ENCODE assay signal across 24 cellular contexts in genomic region chr9:120435066-120435465, GRCh38.
DNase-seq lines count a peak whose midpoint lies in the region; ATAC-seq, FAIRE-seq and TF ChIP-seq lines count a peak whose summit lies in the region.
"Had no signal": no experiment of that assay in that cellular context is flagged by ENCODE, and none has a peak within 500 bp of the region (broad histone marks: within the 10 kb centered on the region; RNA-seq: fewer than 3 reads in every experiment).

No MANE protein-coding gene starts in this region.

- no peak overlapping the region for H3K18ac ChIP-seq in trophoblast cell (ENCODE audit: low read length)

- peaks cover 3% of the 10 kb centered on the region; the same call in 1 of the 2 replicates for H3K27me3 Mint-ChIP-seq in HFFc6 (ENCODE audit: insufficient read depth)
- H3K27me3 Mint-ChIP-seq: activated T-helper 17 cell treated with anti-CD3 and anti-CD28 coated beads, Interleukin-2, amount 50 U/mL, for 72 hours had no signal

- peaks cover 0 to 17% of the 10 kb centered on the region in 2 donors for H3K36me3 ChIP-seq in gastrocnemius medialis
- H3K36me3 ChIP-seq in esophagus muscularis mucosa: peaks cover 9 to 54% (median 32%) of the 10 kb centered on the region in 4 donors
- peaks cover 12 to 20% of the 10 kb centered on the region in 2 experiments for H3K36me3 ChIP-seq in trophoblast cell (ENCODE audit: control insufficient read depth in 1 of 2, insufficient read depth in 2 of 2, low read length in 2 of 2)
- H3K36me3 ChIP-seq: ovary had no signal

- WGBS in right cardiac atrium: 55% methylated on average over 1 of the region's 1 CpG
- 58% methylated on average over 1 of the region's 1 CpG for WGBS in esophagus muscularis mucosa
- no CpG with 5 or more reads among the region's 1 CpG for WGBS in trophoblast cell (ENCODE audit: extremely low coverage, insufficient coverage, insufficient read length)

- in situ Hi-C loops in gastrocnemius medialis (cut with MboI; ENCODE audit: low sequenced_read_pairs in 4 of 4): no loop called here

- H3K23ac ChIP-seq in trophoblast cell (ENCODE audit: low read length): no peak overlapping the region

- H3K4me2 ChIP-seq in trophoblast cell (ENCODE audit: low read length): no peak overlapping the region
- H3K4me2 ChIP-seq: PC-9 had no signal

- DNase-seq in HFFc6: peak; percentile 18
- DNase-seq in choroid plexus epithelial cell (ENCODE audit: low read depth): peak; percentile 66
- DNase-seq in right cardiac atrium: no peak
- DNase-seq in gastrocnemius medialis: no peak
- no peak for DNase-seq in esophagus muscularis mucosa (ENCODE audit: extremely low spot score)
- DNase-seq in RKO (ENCODE audit: low spot score): no peak
- DNase-seq in frontal cortex (ENCODE audit: low spot score in 2 of 2): no peak
- no peak for DNase-seq in trophoblast cell
- DNase-seq: activated CD4-positive, alpha-beta T cell treated with anti-CD3 and anti-CD28 coated beads for 1 hour; caudate nucleus; DMS153; effector CD8-positive, alpha-beta T cell; foreskin melanocyte; Kasumi-1; left colon; NCI-H1105 treated with DMSO at 0.1 percent for 48 hours; NCI-H2171; PC-9; spleen; T-helper 9 cell had no signal

- intact Hi-C loops in right cardiac atrium (cut with DNase I): no loop called here
- intact Hi-C loops in gastrocnemius medialis (cut with DNase I; ENCODE audit: low total_unique reads): no loop called here
- intact Hi-C loops in esophagus muscularis mucosa (cut with DNase I): no loop called here

- H3K4me1 ChIP-seq in right cardiac atrium (ENCODE audit: control insufficient read depth, insufficient read depth, low read length) (peaks cover 5% of the 10 kb centered on the region), gastrocnemius medialis (peaks cover 14 to 16% of the 10 kb centered on the region in 2 donors), esophagus muscularis mucosa (peaks cover 0 to 6% (median 0%) of the 10 kb centered on the region in 4 donors), trophoblast cell (ENCODE audit: control insufficient read depth in 1 of 2, insufficient read depth in 2 of 2, low read length in 2 of 2) (peaks cover 0 to 2% of the 10 kb centered on the region in 2 experiments)

- no peaks in the 10 kb centered on the region for H3K79me2 ChIP-seq in trophoblast cell (ENCODE audit: control insufficient read depth, insufficient read depth, low read length, poor library complexity)

- no peak overlapping the region; the same call in 1 of the 2 replicates for H3K4me3 Mint-ChIP-seq in HFFc6
- H3K4me3 Mint-ChIP-seq: activated T-helper 17 cell treated with anti-CD3 and anti-CD28 coated beads, Interleukin-2, amount 50 U/mL, for 72 hours had no signal

- H2BK5ac ChIP-seq in trophoblast cell (ENCODE audit: low read depth, low read length, poor library complexity): no peak overlapping the region

- H3K9ac ChIP-seq in trophoblast cell (ENCODE audit: low read length): no peak overlapping the region
- H3K9ac ChIP-seq: BLaER1 treated with 17β-estradiol and CSF1 and Interleukin-3, amounts not matched to agents 10 nM and 100 nM had no signal

- no peak for FAIRE-seq in frontal cortex (lab: Jason Lieb, UNC)

- no peak for TF ChIP-seq POLR2A in gastrocnemius medialis (IDR thresholded peaks at IDR 0.05)
- no peak for TF ChIP-seq POLR2A in esophagus muscularis mucosa (IDR thresholded peaks at IDR 0.05; ENCODE audit: low read depth)

- peaks cover 40% of the 10 kb centered on the region for H3K4me1 Mint-ChIP-seq in HFFc6 (ENCODE audit: low read depth)

- no peak overlapping the region for H4K8ac ChIP-seq in trophoblast cell (ENCODE audit: low read depth, low read length)

- no peak for TF ChIP-seq EP300 in esophagus muscularis mucosa (IDR thresholded peaks at IDR 0.05)

- H2BK12ac ChIP-seq in trophoblast cell (ENCODE audit: low read length): no peak overlapping the region

- H2BK120ac ChIP-seq in trophoblast cell (ENCODE audit: insufficient read depth, low read length, poor library complexity): no peak overlapping the region

- H3K79me1 ChIP-seq in trophoblast cell (ENCODE audit: low read length): no peaks in the 10 kb centered on the region

- no peaks in the 10 kb centered on the region for H3K9me3 Mint-ChIP-seq in HFFc6
- H3K9me3 Mint-ChIP-seq: activated T-helper 17 cell treated with anti-CD3 and anti-CD28 coated beads, Interleukin-2, amount 50 U/mL, for 72 hours had no signal

- H4K91ac ChIP-seq in trophoblast cell (ENCODE audit: low read depth, low read length): no peak overlapping the region

- H4K12ac ChIP-seq in trophoblast cell (ENCODE audit: low read depth, low read length): no peak overlapping the region

- peak overlapping the region; percentile 39 for H3K27ac Mint-ChIP-seq in HFFc6

- H3K14ac ChIP-seq in trophoblast cell (ENCODE audit: low read length): no peak overlapping the region

- H3K27me3 ChIP-seq in right cardiac atrium (ENCODE audit: control insufficient read depth, insufficient read depth) (no peaks in the 10 kb centered on the region), gastrocnemius medialis (no peaks in the 10 kb centered on the region), esophagus muscularis mucosa (no peaks in the 10 kb centered on the region), trophoblast cell (ENCODE audit: insufficient read depth, low read length) (no peaks in the 10 kb centered on the region)
- H3K27me3 ChIP-seq: BLaER1 treated with 17β-estradiol and CSF1 and Interleukin-3, amounts not matched to agents 10 nM and 100 nM; ovary; spleen; suprapubic skin had no signal

- H3K4me3 ChIP-seq in choroid plexus epithelial cell (ENCODE audit: low read depth, low read length) (no peak overlapping the region), right cardiac atrium (ENCODE audit: low read length) (no peak overlapping the region), gastrocnemius medialis (no peak overlapping the region), esophagus muscularis mucosa (no peak overlapping the region), trophoblast cell (ENCODE audit: low read depth, low read length) (no peak overlapping the region)
- H3K4me3 ChIP-seq: BLaER1 treated with 17β-estradiol and CSF1 and Interleukin-3, amounts not matched to agents 10 nM and 100 nM; ovary; PC-9; spleen; suprapubic skin had no signal

- H3K27ac ChIP-seq in right cardiac atrium (ENCODE audit: low read length) (no peak overlapping the region), gastrocnemius medialis (peak overlapping the region in 3 of 4 donors; percentile 7 to 30 (median 18)), esophagus muscularis mucosa (replicated peaks in 1 of 4) (no peak overlapping the region), trophoblast cell (ENCODE audit: low read depth, low read length) (no peak overlapping the region)
- H3K27ac ChIP-seq: BLaER1 treated with 17β-estradiol and CSF1 and Interleukin-3, amounts not matched to agents 10 nM and 100 nM; PC-9; spleen; suprapubic skin had no signal

- no peak overlapping the region for H2AFZ ChIP-seq in trophoblast cell (ENCODE audit: insufficient read depth, low read length, poor library complexity)
- H2AFZ ChIP-seq: PC-9 had no signal

- H3K9me3 ChIP-seq in right cardiac atrium (ENCODE audit: control insufficient read depth, low read length) (no peaks in the 10 kb centered on the region), gastrocnemius medialis (no peaks in the 10 kb centered on the region), esophagus muscularis mucosa (no peaks in the 10 kb centered on the region), trophoblast cell (ENCODE audit: insufficient read depth, low read depth, low read length) (no peaks in the 10 kb centered on the region)
- H3K9me3 ChIP-seq: ovary, spleen, suprapubic skin had no signal

- TF ChIP-seq CTCF in HFFc6 (IDR thresholded peaks at IDR 0.05) (no peak), choroid plexus epithelial cell (conservative IDR thresholded peaks at IDR 0.05; ENCODE audit: low read depth, low read length) (no peak), gastrocnemius medialis (IDR thresholded peaks at IDR 0.05 in 4 of 5, conservative IDR thresholded peaks at IDR 0.05 in 1 of 5) (no peak), esophagus muscularis mucosa (IDR thresholded peaks at IDR 0.05) (no peak)

- no peak overlapping the region for H3K4ac ChIP-seq in trophoblast cell (ENCODE audit: low read depth, low read length)

- ATAC-seq in right cardiac atrium (peak; percentile 28 to 46), gastrocnemius medialis (no peak)
- ATAC-seq: activated T-helper 17 cell treated with anti-CD3 and anti-CD28 coated beads, Interleukin-2, amount 50 U/mL, for 72 hours; left colon had no signal

- H3K36me3 Mint-ChIP-seq in HFFc6 (ENCODE audit: low read depth): peaks cover 14% of the 10 kb centered on the region; the same call in 1 of the 2 replicates

- H2AK5ac ChIP-seq in trophoblast cell (ENCODE audit: low read length): no peak overlapping the region

Comparison
In these comparisons a context has a peak if more than half of its experiments do, and no peak if none do; other contexts are left out.
1. DNase-seq: peak in HFFc6 (single experiment) and choroid plexus epithelial cell (single experiment); none in right cardiac atrium (0 of 3), gastrocnemius medialis (0 of 2), esophagus muscularis mucosa (single experiment), RKO (single experiment), frontal cortex (0 of 2) and trophoblast cell (0 of 2).
2. ATAC-seq: peak in right cardiac atrium (2 of 2); none in gastrocnemius medialis (0 of 2).
3. H3K27ac ChIP-seq: peak in gastrocnemius medialis (3 of 4); none in right cardiac atrium (single experiment), esophagus muscularis mucosa (0 of 4) and trophoblast cell (single experiment).